ENCODE assay signal across 11 cellular contexts in the genomic region with DNA sequence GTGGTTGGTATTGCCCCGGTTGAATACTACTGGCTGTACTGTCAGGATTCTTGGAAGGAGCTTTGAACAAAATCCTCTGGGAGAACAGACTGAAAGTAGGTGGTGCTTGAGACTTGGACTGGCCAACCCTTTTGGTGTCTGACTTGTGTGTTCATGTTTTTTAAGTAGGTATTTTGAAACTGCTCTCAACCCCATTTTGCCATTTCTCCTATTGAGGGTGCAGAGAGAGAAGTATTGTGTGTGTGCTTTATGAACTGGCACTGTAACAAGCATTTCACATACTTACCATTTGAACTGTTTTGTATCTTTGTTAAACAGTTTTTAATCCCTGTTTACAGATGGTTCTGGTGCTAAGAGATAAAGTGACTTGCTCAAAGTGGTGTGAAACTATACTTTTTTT. TPM values are rescaled to one million over a fixed set of nuclear protein-coding genes. Genes with fewer than 3 reads are reported as not detected.
DNase-seq lines count a peak whose midpoint lies in the region; ATAC-seq and TF ChIP-seq lines count a peak whose summit lies in the region.
"Had no signal": no experiment of that assay in that cellular context is flagged by ENCODE, and none has a peak within 500 bp of the region (broad histone marks: within the 10 kb centered on the region; RNA-seq: fewer than 3 reads in every experiment).

No MANE protein-coding gene starts in this region.

- H3K4me1 ChIP-seq in CD4-positive, CD25-positive, alpha-beta regulatory T cell (ENCODE audit: control insufficient read depth, insufficient read depth, low read length, poor library complexity, severe bottlenecking): peaks cover 88% of the 10 kb centered on the region

- H3K27me3 ChIP-seq in CD4-positive, CD25-positive, alpha-beta regulatory T cell (ENCODE audit: control insufficient read depth, insufficient read depth, low read length): no peaks in the 10 kb centered on the region
- H3K27me3 ChIP-seq: pancreas had no signal

- no peak for ATAC-seq in CD4-positive, CD25-positive, alpha-beta regulatory T cell (ENCODE audit: low read depth in 2 of 2)
- no peak for ATAC-seq in HG03460 (IDR thresholded peaks at IDR 0.05; ENCODE audit: unreplicated experiment)

- H3K36me3 ChIP-seq in CD4-positive, CD25-positive, alpha-beta regulatory T cell (ENCODE audit: control insufficient read depth, insufficient read depth, low read length): peaks cover 13% of the 10 kb centered on the region
- H3K36me3 ChIP-seq: pancreas had no signal

- H3K4me3 Mint-ChIP-seq in CD4-positive, CD25-positive, alpha-beta regulatory T cell: peak overlapping the region; percentile 1 to 60 (median 58)
- H3K4me3 Mint-ChIP-seq in HFFc6: no peak overlapping the region; the same call in 1 of the 2 replicates
- no peak overlapping the region for H3K4me3 Mint-ChIP-seq in chondrocyte (ENCODE audit: unreplicated experiment)
- no peak overlapping the region for H3K4me3 Mint-ChIP-seq in nephron

- DNase-seq in CD4-positive, CD25-positive, alpha-beta regulatory T cell: no peak
- no peak for DNase-seq in HFFc6
- no peak for DNase-seq in chondrocyte (ENCODE audit: low spot score)
- DNase-seq in HuH-7 (ENCODE audit: low spot score): no peak
- no peak for DNase-seq in stimulated activated CD4-positive, alpha-beta T cell treated with anti-CD3 and anti-CD28 coated beads, Interleukin-4, amount 100 ng/mL, for 4 hours
- DNase-seq: kidney; NCI-H2227 treated with DMSO at 0.1 percent for 48 hours; pancreas; stimulated activated CD4-positive, alpha-beta T cell treated with anti-CD3 and anti-CD28 coated beads, Interleukin-4, amount 100 ng/mL, for 24 hours had no signal

- TF ChIP-seq CTCF in HFFc6 (IDR thresholded peaks at IDR 0.05) (no peak), chondrocyte (IDR thresholded peaks at IDR 0.05) (no peak), nephron (IDR thresholded peaks at IDR 0.05; ENCODE audit: unreplicated experiment in 3 of 3) (no peak)

- peaks cover 19% of the 10 kb centered on the region for H3K36me3 Mint-ChIP-seq in CD4-positive, CD25-positive, alpha-beta regulatory T cell
- H3K36me3 Mint-ChIP-seq in HFFc6 (ENCODE audit: low read depth) (peaks cover 20% of the 10 kb centered on the region), chondrocyte (ENCODE audit: low read depth) (peaks cover 3% of the 10 kb centered on the region), nephron (ENCODE audit: low read depth) (peaks cover 62% of the 10 kb centered on the region)

- no peaks in the 10 kb centered on the region for H3K9me3 ChIP-seq in CD4-positive, CD25-positive, alpha-beta regulatory T cell (ENCODE audit: control insufficient read depth in 2 of 2, low read length in 2 of 2)
- H3K9me3 ChIP-seq: pancreas had no signal

- peak overlapping the region; percentile 5 for H3K4me3 ChIP-seq in CD4-positive, CD25-positive, alpha-beta regulatory T cell (ENCODE audit: low read depth, low read length)
- H3K4me3 ChIP-seq: pancreas had no signal

- H3K4me1 Mint-ChIP-seq in CD4-positive, CD25-positive, alpha-beta regulatory T cell: peaks cover 39 to 92% (median 78%) of the 10 kb centered on the region in 4 donors
- peaks cover 72% of the 10 kb centered on the region for H3K4me1 Mint-ChIP-seq in HFFc6 (ENCODE audit: low read depth)
- peaks cover 64% of the 10 kb centered on the region for H3K4me1 Mint-ChIP-seq in chondrocyte (ENCODE audit: low read depth)
- H3K4me1 Mint-ChIP-seq in nephron: peaks cover 58% of the 10 kb centered on the region

- H3K27ac ChIP-seq in CD4-positive, CD25-positive, alpha-beta regulatory T cell (ENCODE audit: insufficient read depth, low read length, poor library complexity, severe bottlenecking): peak overlapping the region; percentile 15
- H3K27ac ChIP-seq: pancreas had no signal

- no peaks in the 10 kb centered on the region for H3K27me3 Mint-ChIP-seq in CD4-positive, CD25-positive, alpha-beta regulatory T cell
- H3K27me3 Mint-ChIP-seq in HFFc6 (ENCODE audit: insufficient read depth) (no peaks in the 10 kb centered on the region), chondrocyte (ENCODE audit: low read depth) (no peaks in the 10 kb centered on the region), nephron (ENCODE audit: low read depth) (no peaks in the 10 kb centered on the region)

- peak overlapping the region; percentile 50 to 87 (median 82) for H3K27ac Mint-ChIP-seq in CD4-positive, CD25-positive, alpha-beta regulatory T cell
- 0 out of 2 replicates have a peak overlapping the region, but pooled peaks have one; percentile 43 for H3K27ac Mint-ChIP-seq in HFFc6
- peak overlapping the region; percentile 47 for H3K27ac Mint-ChIP-seq in chondrocyte (ENCODE audit: unreplicated experiment)
- peak overlapping the region; percentile 2 to 45 (median 17) for H3K27ac Mint-ChIP-seq in nephron

- no peaks in the 10 kb centered on the region for H3K9me3 Mint-ChIP-seq in CD4-positive, CD25-positive, alpha-beta regulatory T cell
- H3K9me3 Mint-ChIP-seq in HFFc6: no peaks in the 10 kb centered on the region
- no peaks in the 10 kb centered on the region for H3K9me3 Mint-ChIP-seq in chondrocyte (ENCODE audit: low read depth)
- no peaks in the 10 kb centered on the region for H3K9me3 Mint-ChIP-seq in nephron

RNA-seq across cellular contexts. Expression of gene ARID1A, which starts 21.3 kb away (rescaled TPM):
- total RNA-seq in CD4-positive, CD25-positive, alpha-beta regulatory T cell: 139 TPM
- polyA plus RNA-seq in CD4-positive, CD25-positive, alpha-beta regulatory T cell: 10 to 100 TPM in 3 of 4 donors, 1 to 10 TPM in 1; 9.5 to 13.4 (median 13.0) TPM
- 10 to 100 TPM; 46.1 to 51.2 (median 49.2) TPM for total RNA-seq in HFFc6 (2021; fragmentation: NEBNext Ultra II Directional; extraction: Animal tissue kit (Norgen Biotek cat#: 25700))
- total RNA-seq in chondrocyte: 56.1 to 59.5 TPM (median 57.2 TPM) in 3 replicates

Comparison
In these comparisons a context has a peak if more than half of its experiments do, and no peak if none do; other contexts are left out.
1. H3K27ac Mint-ChIP-seq: peak in every context shown above with its lines; median percentile 82 in CD4-positive, CD25-positive, alpha-beta regulatory T cell; 47 in chondrocyte; 43 in HFFc6; 17 in nephron.
2. H3K4me3 Mint-ChIP-seq: peak in CD4-positive, CD25-positive, alpha-beta regulatory T cell (4 of 4); none in HFFc6 (single experiment), chondrocyte (single experiment) and nephron (0 of 3).